2 cellular contexts compared by ENCODE assay signal in the genomic region with DNA sequence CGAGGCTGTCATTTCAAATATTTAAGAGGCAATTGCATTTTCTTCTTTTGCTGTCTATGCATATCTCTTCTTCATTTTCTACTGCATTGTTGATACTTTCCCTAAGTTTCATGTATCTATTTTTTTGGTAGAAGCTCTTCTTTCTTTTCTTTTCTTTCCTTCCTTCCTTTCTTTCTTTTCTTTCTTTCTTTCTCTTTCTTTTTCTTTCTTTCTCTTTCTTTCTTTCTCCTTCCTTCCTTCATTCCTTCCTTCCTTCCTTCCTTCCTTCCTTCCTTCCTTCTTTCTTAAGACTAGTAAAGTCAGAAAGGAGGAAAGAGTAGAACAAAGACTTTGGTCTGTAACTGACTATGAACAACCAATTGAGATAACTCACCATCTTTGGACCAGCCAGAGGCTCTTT.
TF ChIP-seq lines count a peak whose summit lies in the region.

No MANE protein-coding gene starts in this region.

TF ChIP-seq in K562, 482 proteins besides CTCF, POLR2A, EP300 and RAD21:
- TF ChIP-seq ZNF589 (CRISPR knock-in tag; IDR thresholded peaks at IDR 0.05; ENCODE audit: low read depth) (no peak), ZNF316 (IDR thresholded peaks at IDR 0.05) (no peak), DDX20 (tag; IDR thresholded peaks at IDR 0.05; ENCODE audit: low read depth) (no peak), GATAD2A (IDR thresholded peaks at IDR 0.05) (no peak)
- TF ChIP-seq, protein P1, sequence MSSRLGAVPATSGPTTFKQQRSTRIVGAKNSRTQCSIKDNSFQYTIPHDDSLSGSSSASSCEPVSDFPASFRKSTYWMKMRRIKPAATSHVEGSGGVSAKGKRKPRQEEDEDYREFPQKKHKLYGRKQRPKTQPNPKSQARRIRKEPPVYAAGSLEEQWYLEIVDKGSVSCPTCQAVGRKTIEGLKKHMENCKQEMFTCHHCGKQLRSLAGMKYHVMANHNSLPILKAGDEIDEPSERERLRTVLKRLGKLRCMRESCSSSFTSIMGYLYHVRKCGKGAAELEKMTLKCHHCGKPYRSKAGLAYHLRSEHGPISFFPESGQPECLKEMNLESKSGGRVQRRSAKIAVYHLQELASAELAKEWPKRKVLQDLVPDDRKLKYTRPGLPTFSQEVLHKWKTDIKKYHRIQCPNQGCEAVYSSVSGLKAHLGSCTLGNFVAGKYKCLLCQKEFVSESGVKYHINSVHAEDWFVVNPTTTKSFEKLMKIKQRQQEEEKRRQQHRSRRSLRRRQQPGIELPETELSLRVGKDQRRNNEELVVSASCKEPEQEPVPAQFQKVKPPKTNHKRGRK (tag; IDR thresholded peaks at IDR 0.05) = peak; percentile 88
- TF ChIP-seq, protein P2, sequence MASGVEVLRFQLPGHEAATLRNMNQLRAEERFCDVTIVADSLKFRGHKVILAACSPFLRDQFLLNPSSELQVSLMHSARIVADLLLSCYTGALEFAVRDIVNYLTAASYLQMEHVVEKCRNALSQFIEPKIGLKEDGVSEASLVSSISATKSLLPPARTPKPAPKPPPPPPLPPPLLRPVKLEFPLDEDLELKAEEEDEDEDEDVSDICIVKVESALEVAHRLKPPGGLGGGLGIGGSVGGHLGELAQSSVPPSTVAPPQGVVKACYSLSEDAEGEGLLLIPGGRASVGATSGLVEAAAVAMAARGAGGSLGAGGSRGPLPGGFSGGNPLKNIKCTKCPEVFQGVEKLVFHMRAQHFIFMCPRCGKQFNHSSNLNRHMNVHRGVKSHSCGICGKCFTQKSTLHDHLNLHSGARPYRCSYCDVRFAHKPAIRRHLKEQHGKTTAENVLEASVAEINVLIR (CRISPR knock-in tag; IDR thresholded peaks at IDR 0.05) = no peak
- TF ChIP-seq, protein P3, sequence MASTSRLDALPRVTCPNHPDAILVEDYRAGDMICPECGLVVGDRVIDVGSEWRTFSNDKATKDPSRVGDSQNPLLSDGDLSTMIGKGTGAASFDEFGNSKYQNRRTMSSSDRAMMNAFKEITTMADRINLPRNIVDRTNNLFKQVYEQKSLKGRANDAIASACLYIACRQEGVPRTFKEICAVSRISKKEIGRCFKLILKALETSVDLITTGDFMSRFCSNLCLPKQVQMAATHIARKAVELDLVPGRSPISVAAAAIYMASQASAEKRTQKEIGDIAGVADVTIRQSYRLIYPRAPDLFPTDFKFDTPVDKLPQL (IDR thresholded peaks at IDR 0.05; ENCODE audit: extremely low read depth, insufficient read length) = no peak
- TF ChIP-seq, protein P4, sequence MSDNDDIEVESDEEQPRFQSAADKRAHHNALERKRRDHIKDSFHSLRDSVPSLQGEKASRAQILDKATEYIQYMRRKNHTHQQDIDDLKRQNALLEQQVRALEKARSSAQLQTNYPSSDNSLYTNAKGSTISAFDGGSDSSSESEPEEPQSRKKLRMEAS (CRISPR knock-in tag; IDR thresholded peaks at IDR 0.05) = no peak

TF ChIP-seq in endothelial cell of umbilical vein, 7 proteins besides CTCF, POLR2A, EP300 and RAD21:
- no peak for TF ChIP-seq MYC (IDR thresholded peaks at IDR 0.05; ENCODE audit: low read depth, low read length)
- no peak for TF ChIP-seq JUN (IDR thresholded peaks at IDR 0.05; ENCODE audit: borderline replicate concordance, insufficient read depth, insufficient read length, low read depth)
- no peak for TF ChIP-seq POLR2AphosphoS5 (IDR thresholded peaks at IDR 0.05; ENCODE audit: insufficient read depth, low read depth, low read length)
- TF ChIP-seq, protein P4 (IDR thresholded peaks at IDR 0.05; ENCODE audit: insufficient read depth, insufficient read length) = no peak
- TF ChIP-seq GATA2 (IDR thresholded peaks at IDR 0.05; ENCODE audit: insufficient read depth, insufficient read length, low read depth, low read length) = no peak
- TF ChIP-seq EZH2 (IDR thresholded peaks at IDR 0.05; ENCODE audit: borderline replicate concordance, low read depth, low read length, severe bottlenecking) = no peak
- TF ChIP-seq FOS (IDR thresholded peaks at IDR 0.05; ENCODE audit: borderline replicate concordance, insufficient read depth, low read length) = no peak
